1 cellular context compared by ENCODE assay signal in genomic region chr6:125781307-125781868, GRCh38.
TF ChIP-seq lines count a peak whose summit lies in the region.

No MANE protein-coding gene starts in this region.

TF ChIP-seq in GM12878, 131 proteins besides CTCF, POLR2A, EP300 and RAD21 (continues in another document):
- 0 out of 2 replicates have a peak, but pooled peaks have one; percentile 35 for TF ChIP-seq NFIC (IDR thresholded peaks at IDR 0.05; ENCODE audit: low read depth, low read length)
- no peak for TF ChIP-seq NRF1 (conservative IDR thresholded peaks at IDR 0.05; ENCODE audit: low read depth, low read length)
- TF ChIP-seq, protein P1, sequence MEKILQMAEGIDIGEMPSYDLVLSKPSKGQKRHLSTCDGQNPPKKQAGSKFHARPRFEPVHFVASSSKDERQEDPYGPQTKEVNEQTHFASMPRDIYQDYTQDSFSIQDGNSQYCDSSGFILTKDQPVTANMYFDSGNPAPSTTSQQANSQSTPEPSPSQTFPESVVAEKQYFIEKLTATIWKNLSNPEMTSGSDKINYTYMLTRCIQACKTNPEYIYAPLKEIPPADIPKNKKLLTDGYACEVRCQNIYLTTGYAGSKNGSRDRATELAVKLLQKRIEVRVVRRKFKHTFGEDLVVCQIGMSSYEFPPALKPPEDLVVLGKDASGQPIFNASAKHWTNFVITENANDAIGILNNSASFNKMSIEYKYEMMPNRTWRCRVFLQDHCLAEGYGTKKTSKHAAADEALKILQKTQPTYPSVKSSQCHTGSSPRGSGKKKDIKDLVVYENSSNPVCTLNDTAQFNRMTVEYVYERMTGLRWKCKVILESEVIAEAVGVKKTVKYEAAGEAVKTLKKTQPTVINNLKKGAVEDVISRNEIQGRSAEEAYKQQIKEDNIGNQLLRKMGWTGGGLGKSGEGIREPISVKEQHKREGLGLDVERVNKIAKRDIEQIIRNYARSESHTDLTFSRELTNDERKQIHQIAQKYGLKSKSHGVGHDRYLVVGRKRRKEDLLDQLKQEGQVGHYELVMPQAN (conservative IDR thresholded peaks at IDR 0.05) = no peak
- TF ChIP-seq, protein P2, sequence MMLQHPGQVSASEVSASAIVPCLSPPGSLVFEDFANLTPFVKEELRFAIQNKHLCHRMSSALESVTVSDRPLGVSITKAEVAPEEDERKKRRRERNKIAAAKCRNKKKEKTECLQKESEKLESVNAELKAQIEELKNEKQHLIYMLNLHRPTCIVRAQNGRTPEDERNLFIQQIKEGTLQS (IDR thresholded peaks at IDR 0.05; ENCODE audit: borderline replicate concordance, extremely low read depth, low read depth, low read length) = no peak
- no peak for TF ChIP-seq HDAC2 (IDR thresholded peaks at IDR 0.05)
- no peak for TF ChIP-seq ZBED1 (IDR thresholded peaks at IDR 0.05; ENCODE audit: borderline replicate concordance)
- TF ChIP-seq TAF1 (IDR thresholded peaks at IDR 0.05; ENCODE audit: borderline replicate concordance, low read depth, low read length) = no peak
- TF ChIP-seq, protein P3, sequence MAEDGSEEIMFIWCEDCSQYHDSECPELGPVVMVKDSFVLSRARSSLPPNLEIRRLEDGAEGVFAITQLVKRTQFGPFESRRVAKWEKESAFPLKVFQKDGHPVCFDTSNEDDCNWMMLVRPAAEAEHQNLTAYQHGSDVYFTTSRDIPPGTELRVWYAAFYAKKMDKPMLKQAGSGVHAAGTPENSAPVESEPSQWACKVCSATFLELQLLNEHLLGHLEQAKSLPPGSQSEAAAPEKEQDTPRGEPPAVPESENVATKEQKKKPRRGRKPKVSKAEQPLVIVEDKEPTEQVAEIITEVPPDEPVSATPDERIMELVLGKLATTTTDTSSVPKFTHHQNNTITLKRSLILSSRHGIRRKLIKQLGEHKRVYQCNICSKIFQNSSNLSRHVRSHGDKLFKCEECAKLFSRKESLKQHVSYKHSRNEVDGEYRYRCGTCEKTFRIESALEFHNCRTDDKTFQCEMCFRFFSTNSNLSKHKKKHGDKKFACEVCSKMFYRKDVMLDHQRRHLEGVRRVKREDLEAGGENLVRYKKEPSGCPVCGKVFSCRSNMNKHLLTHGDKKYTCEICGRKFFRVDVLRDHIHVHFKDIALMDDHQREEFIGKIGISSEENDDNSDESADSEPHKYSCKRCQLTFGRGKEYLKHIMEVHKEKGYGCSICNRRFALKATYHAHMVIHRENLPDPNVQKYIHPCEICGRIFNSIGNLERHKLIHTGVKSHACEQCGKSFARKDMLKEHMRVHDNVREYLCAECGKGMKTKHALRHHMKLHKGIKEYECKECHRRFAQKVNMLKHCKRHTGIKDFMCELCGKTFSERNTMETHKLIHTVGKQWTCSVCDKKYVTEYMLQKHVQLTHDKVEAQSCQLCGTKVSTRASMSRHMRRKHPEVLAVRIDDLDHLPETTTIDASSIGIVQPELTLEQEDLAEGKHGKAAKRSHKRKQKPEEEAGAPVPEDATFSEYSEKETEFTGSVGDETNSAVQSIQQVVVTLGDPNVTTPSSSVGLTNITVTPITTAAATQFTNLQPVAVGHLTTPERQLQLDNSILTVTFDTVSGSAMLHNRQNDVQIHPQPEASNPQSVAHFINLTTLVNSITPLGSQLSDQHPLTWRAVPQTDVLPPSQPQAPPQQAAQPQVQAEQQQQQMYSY (CRISPR knock-in tag; IDR thresholded peaks at IDR 0.05) = no peak
- no peak for TF ChIP-seq SIN3A (IDR thresholded peaks at IDR 0.05; ENCODE audit: low read depth, low read length)
- no peak for TF ChIP-seq ZNF24 (IDR thresholded peaks at IDR 0.05)
- TF ChIP-seq ZNF384 (IDR thresholded peaks at IDR 0.05; ENCODE audit: borderline replicate concordance, low read depth, low read length) = no peak
- no peak for TF ChIP-seq CHD4 (IDR thresholded peaks at IDR 0.05)
- TF ChIP-seq SKIL (IDR thresholded peaks at IDR 0.05; ENCODE audit: low read depth, poor library complexity, severe bottlenecking) = peak; percentile 40
- no peak for TF ChIP-seq EZH2 (IDR thresholded peaks at IDR 0.05; ENCODE audit: borderline replicate concordance, control insufficient read depth, low read depth, low read length)
- TF ChIP-seq ETV6 (conservative IDR thresholded peaks at IDR 0.05 in 1 of 2, IDR thresholded peaks at IDR 0.05 in 1 of 2; ENCODE audit: borderline replicate concordance in 1 of 2, low read depth in 1 of 2) = no peak
- TF ChIP-seq IKZF2 (IDR thresholded peaks at IDR 0.05) = no peak
- TF ChIP-seq CBX5 (IDR thresholded peaks at IDR 0.05; ENCODE audit: low read depth) = 0 out of 2 replicates have a peak, but pooled peaks have one; percentile 4
- no peak for TF ChIP-seq SIX5 (IDR thresholded peaks at IDR 0.05; ENCODE audit: low read depth, low read length, severe bottlenecking)
- TF ChIP-seq TCF3 (IDR thresholded peaks at IDR 0.05; ENCODE audit: borderline replicate concordance, insufficient read depth, low read depth, low read length) = no peak
- no peak for TF ChIP-seq YBX1 (IDR thresholded peaks at IDR 0.05)
- no peak for TF ChIP-seq HCFC1 (IDR thresholded peaks at IDR 0.05; ENCODE audit: low read length)
- no peak for TF ChIP-seq ZNF687 (IDR thresholded peaks at IDR 0.05)
- TF ChIP-seq, protein P4, sequence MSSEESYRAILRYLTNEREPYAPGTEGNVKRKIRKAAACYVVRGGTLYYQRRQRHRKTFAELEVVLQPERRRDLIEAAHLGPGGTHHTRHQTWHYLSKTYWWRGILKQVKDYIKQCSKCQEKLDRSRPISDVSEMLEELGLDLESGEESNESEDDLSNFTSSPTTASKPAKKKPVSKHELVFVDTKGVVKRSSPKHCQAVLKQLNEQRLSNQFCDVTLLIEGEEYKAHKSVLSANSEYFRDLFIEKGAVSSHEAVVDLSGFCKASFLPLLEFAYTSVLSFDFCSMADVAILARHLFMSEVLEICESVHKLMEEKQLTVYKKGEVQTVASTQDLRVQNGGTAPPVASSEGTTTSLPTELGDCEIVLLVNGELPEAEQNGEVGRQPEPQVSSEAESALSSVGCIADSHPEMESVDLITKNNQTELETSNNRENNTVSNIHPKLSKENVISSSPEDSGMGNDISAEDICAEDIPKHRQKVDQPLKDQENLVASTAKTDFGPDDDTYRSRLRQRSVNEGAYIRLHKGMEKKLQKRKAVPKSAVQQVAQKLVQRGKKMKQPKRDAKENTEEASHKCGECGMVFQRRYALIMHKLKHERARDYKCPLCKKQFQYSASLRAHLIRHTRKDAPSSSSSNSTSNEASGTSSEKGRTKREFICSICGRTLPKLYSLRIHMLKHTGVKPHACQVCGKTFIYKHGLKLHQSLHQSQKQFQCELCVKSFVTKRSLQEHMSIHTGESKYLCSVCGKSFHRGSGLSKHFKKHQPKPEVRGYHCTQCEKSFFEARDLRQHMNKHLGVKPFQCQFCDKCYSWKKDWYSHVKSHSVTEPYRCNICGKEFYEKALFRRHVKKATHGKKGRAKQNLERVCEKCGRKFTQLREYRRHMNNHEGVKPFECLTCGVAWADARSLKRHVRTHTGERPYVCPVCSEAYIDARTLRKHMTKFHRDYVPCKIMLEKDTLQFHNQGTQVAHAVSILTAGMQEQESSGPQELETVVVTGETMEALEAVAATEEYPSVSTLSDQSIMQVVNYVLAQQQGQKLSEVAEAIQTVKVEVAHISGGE (CRISPR knock-in tag; IDR thresholded peaks at IDR 0.05) = no peak
- TF ChIP-seq, protein P5, sequence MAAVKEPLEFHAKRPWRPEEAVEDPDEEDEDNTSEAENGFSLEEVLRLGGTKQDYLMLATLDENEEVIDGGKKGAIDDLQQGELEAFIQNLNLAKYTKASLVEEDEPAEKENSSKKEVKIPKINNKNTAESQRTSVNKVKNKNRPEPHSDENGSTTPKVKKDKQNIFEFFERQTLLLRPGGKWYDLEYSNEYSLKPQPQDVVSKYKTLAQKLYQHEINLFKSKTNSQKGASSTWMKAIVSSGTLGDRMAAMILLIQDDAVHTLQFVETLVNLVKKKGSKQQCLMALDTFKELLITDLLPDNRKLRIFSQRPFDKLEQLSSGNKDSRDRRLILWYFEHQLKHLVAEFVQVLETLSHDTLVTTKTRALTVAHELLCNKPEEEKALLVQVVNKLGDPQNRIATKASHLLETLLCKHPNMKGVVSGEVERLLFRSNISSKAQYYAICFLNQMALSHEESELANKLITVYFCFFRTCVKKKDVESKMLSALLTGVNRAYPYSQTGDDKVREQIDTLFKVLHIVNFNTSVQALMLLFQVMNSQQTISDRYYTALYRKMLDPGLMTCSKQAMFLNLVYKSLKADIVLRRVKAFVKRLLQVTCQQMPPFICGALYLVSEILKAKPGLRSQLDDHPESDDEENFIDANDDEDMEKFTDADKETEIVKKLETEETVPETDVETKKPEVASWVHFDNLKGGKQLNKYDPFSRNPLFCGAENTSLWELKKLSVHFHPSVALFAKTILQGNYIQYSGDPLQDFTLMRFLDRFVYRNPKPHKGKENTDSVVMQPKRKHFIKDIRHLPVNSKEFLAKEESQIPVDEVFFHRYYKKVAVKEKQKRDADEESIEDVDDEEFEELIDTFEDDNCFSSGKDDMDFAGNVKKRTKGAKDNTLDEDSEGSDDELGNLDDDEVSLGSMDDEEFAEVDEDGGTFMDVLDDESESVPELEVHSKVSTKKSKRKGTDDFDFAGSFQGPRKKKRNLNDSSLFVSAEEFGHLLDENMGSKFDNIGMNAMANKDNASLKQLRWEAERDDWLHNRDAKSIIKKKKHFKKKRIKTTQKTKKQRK (IDR thresholded peaks at IDR 0.05; ENCODE audit: low read depth, low read length) = no peak
- TF ChIP-seq RUNX3 (IDR thresholded peaks at IDR 0.05; ENCODE audit: low read length) = peak; percentile 53
- no peak for TF ChIP-seq NFYA (IDR thresholded peaks at IDR 0.05; ENCODE audit: borderline replicate concordance, low read depth, low read length)
- TF ChIP-seq YY1 (IDR thresholded peaks at IDR 0.05; ENCODE audit: low read depth, low read length) = peak; percentile 50; the same call in 1 of the 2 replicates
- TF ChIP-seq FOXM1 (IDR thresholded peaks at IDR 0.05; ENCODE audit: low read depth, low read length) = no peak
- TF ChIP-seq RB1 (IDR thresholded peaks at IDR 0.05; ENCODE audit: borderline replicate concordance) = no peak
- TF ChIP-seq KDM1A (IDR thresholded peaks at IDR 0.05; ENCODE audit: borderline replicate concordance) = no peak
- TF ChIP-seq GABPA (IDR thresholded peaks at IDR 0.05; ENCODE audit: low read depth) = 0 out of 2 replicates have a peak, but pooled peaks have one; percentile 16
- no peak for TF ChIP-seq SREBF2 (IDR thresholded peaks at IDR 0.05; ENCODE audit: low read length)
- no peak for TF ChIP-seq MTA3 (IDR thresholded peaks at IDR 0.05; ENCODE audit: borderline replicate concordance, low read length)
- no peak for TF ChIP-seq REST (IDR thresholded peaks at IDR 0.05; ENCODE audit: low read depth, low read length)
- no peak for TF ChIP-seq BHLHE40 (IDR thresholded peaks at IDR 0.05; ENCODE audit: borderline replicate concordance in 1 of 2, low read depth in 2 of 2, low read length in 1 of 2)
